ENCODE assay signal across 10 cellular contexts in the genomic region with DNA sequence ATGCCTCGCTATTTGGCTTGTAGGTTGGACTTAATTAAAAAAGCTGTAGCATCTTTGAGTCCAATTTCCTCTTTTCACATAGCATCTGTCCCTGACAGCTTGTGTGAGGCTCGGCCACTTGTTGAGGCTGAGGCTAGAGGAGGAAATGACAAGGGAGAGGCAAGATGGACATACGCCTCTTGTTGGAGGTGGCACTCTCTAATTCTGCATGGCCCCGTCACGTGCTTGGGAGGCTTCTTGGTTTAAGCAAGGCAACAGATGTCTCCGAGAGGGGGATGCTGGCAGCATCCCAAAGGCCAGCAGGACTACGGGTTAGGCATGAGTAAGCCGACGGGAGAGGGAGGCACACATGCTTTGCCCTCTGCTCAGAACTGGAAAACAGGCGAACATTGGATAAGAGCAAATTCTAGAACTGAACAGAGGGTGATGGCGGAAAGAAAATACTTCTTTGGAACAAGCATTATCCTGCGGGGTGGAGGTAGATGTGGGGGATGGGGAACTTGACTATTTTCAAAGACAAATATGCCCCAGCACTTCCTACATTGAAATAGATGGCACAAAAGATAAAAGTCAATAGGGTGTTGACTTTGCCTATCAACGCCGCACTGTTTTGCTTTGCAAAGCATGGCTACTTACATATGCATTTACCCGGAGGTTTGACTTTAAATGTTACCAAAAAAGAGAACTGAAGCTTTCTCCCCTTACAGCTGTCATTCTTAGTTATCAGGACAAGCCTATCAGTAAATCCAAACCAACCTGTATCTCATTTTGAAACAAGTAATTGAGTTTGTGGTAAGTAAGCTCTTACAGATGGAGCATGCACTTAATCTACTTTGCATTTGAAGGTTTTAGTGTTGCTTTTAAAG.
A peak's percentile ranks its signal among the peaks of the same experiment; 100 is the strongest.
DNase-seq lines count a peak whose midpoint lies in the region; ATAC-seq and TF ChIP-seq lines count a peak whose summit lies in the region.
"Had no signal": no experiment of that assay in that cellular context is flagged by ENCODE, and none has a peak within 500 bp of the region (broad histone marks: within the 10 kb centered on the region; RNA-seq: fewer than 3 reads in every experiment).

No MANE protein-coding gene starts in this region.

- no peaks in the 10 kb centered on the region for H3K27me3 ChIP-seq in liver (ENCODE audit: control insufficient read depth in 4 of 4, insufficient read depth in 4 of 4, low read length in 3 of 4)

- no peaks in the 10 kb centered on the region for H3K36me3 ChIP-seq in liver (ENCODE audit: control insufficient read depth in 4 of 4, insufficient read depth in 3 of 4, low read depth in 1 of 4, low read length in 3 of 4)

- WGBS in liver, result 63% methylated on average over 15 of the region's 15 CpGs

- no peak overlapping the region for H3K9ac ChIP-seq in liver (ENCODE audit: low read depth in 1 of 2, low read length in 2 of 2)

- H3K9me3 ChIP-seq in liver (ENCODE audit: control insufficient read depth in 4 of 4, low read length in 3 of 4), result no peaks in the 10 kb centered on the region

- TF ChIP-seq RAD21 in liver (IDR thresholded peaks at IDR 0.05), result no peak

- H3K36me3 Mint-ChIP-seq in activated CD4-positive, alpha-beta memory T cell treated with anti-CD3 and anti-CD28 coated beads for 36 hours, result no peaks in the 10 kb centered on the region
- H3K36me3 Mint-ChIP-seq: CD8-positive, alpha-beta T cell had no signal

- H3K4me1 ChIP-seq in liver (ENCODE audit: control insufficient read depth in 4 of 4, insufficient read depth in 4 of 4, low read length in 3 of 4), result peaks cover 7 to 60% (median 45%) of the 10 kb centered on the region in 4 donors

- no peak for TF ChIP-seq CTCF in liver (IDR thresholded peaks at IDR 0.05; ENCODE audit: low read depth, low read length, missing input control)

- intact Hi-C loops in activated CD4-positive, alpha-beta memory T cell treated with anti-CD3 and anti-CD28 coated beads for 36 hours (cut with micrococcal nuclease), result no loop called here

- CTCF ChIA-PET in activated CD4-positive, alpha-beta memory T cell treated with anti-CD3 and anti-CD28 coated beads for 36 hours (lab: Charles Lee), result interaction anchor here (0.5 to 1.4 kb wide), 2 partner anchors 17 to 1135 kb away, joined by 3 read pairs; no protein-coding TSS in a partner anchor

- ATAC-seq in GM19351 (IDR thresholded peaks at IDR 0.05; ENCODE audit: unreplicated experiment) (peak; percentile 73), HG03442 (IDR thresholded peaks at IDR 0.05; ENCODE audit: unreplicated experiment) (peak; percentile 65)
- ATAC-seq: CD8-positive, alpha-beta T cell had no signal

- peak overlapping the region in 1 of 2 donors; percentile 14 for H3K27ac ChIP-seq in liver (ENCODE audit: low read depth in 1 of 2, low read length in 2 of 2)

- H3K4me3 ChIP-seq in liver (ENCODE audit: low read depth in 1 of 3, low read length in 3 of 3), result no peak overlapping the region
- H3K4me3 ChIP-seq: lung had no signal

- H3K27me3 Mint-ChIP-seq in activated CD4-positive, alpha-beta memory T cell treated with anti-CD3 and anti-CD28 coated beads for 36 hours, result peaks cover 8% of the 10 kb centered on the region

- H3K9me3 Mint-ChIP-seq in activated CD4-positive, alpha-beta memory T cell treated with anti-CD3 and anti-CD28 coated beads for 36 hours, result no peaks in the 10 kb centered on the region
- H3K9me3 Mint-ChIP-seq: CD8-positive, alpha-beta T cell had no signal

- no peak overlapping the region for H3K27ac Mint-ChIP-seq in activated CD4-positive, alpha-beta memory T cell treated with anti-CD3 and anti-CD28 coated beads for 36 hours
- H3K27ac Mint-ChIP-seq: CD8-positive, alpha-beta T cell had no signal

- H3K4me3 Mint-ChIP-seq in activated CD4-positive, alpha-beta memory T cell treated with anti-CD3 and anti-CD28 coated beads for 36 hours, result no peak overlapping the region
- H3K4me3 Mint-ChIP-seq: CD8-positive, alpha-beta T cell had no signal

- POLR2A ChIA-PET in activated CD4-positive, alpha-beta memory T cell treated with anti-CD3 and anti-CD28 coated beads for 36 hours (lab: Charles Lee), result no interaction called here

- H3K4me1 Mint-ChIP-seq in activated CD4-positive, alpha-beta memory T cell treated with anti-CD3 and anti-CD28 coated beads for 36 hours (ENCODE audit: low read depth), result peaks cover 29% of the 10 kb centered on the region

- DNase-seq in AG08395 (ENCODE audit: low spot score) (peak; percentile 21), SK-N-DZ (ENCODE audit: low spot score) (peak; percentile 82), HPDE6-E6E7 (ENCODE audit: extremely low spot score) (no peak)
- no peak for DNase-seq in activated CD4-positive, alpha-beta memory T cell treated with anti-CD3 and anti-CD28 coated beads for 36 hours
- no peak for DNase-seq in stimulated activated naive CD4-positive, alpha-beta T cell (lab: John Stamatoyannopoulos, UW)

TF ChIP-seq in liver, 16 proteins besides CTCF, POLR2A, EP300 and RAD21:
- TF ChIP-seq, protein P1, sequence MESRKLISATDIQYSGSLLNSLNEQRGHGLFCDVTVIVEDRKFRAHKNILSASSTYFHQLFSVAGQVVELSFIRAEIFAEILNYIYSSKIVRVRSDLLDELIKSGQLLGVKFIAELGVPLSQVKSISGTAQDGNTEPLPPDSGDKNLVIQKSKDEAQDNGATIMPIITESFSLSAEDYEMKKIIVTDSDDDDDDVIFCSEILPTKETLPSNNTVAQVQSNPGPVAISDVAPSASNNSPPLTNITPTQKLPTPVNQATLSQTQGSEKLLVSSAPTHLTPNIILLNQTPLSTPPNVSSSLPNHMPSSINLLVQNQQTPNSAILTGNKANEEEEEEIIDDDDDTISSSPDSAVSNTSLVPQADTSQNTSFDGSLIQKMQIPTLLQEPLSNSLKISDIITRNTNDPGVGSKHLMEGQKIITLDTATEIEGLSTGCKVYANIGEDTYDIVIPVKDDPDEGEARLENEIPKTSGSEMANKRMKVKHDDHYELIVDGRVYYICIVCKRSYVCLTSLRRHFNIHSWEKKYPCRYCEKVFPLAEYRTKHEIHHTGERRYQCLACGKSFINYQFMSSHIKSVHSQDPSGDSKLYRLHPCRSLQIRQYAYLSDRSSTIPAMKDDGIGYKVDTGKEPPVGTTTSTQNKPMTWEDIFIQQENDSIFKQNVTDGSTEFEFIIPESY (IDR thresholded peaks at IDR 0.05), result no peak
- no peak for TF ChIP-seq JUND (IDR thresholded peaks at IDR 0.05)
- TF ChIP-seq EGR1 (IDR thresholded peaks at IDR 0.05; ENCODE audit: low read depth in 2 of 2), result no peak
- TF ChIP-seq, protein P2, sequence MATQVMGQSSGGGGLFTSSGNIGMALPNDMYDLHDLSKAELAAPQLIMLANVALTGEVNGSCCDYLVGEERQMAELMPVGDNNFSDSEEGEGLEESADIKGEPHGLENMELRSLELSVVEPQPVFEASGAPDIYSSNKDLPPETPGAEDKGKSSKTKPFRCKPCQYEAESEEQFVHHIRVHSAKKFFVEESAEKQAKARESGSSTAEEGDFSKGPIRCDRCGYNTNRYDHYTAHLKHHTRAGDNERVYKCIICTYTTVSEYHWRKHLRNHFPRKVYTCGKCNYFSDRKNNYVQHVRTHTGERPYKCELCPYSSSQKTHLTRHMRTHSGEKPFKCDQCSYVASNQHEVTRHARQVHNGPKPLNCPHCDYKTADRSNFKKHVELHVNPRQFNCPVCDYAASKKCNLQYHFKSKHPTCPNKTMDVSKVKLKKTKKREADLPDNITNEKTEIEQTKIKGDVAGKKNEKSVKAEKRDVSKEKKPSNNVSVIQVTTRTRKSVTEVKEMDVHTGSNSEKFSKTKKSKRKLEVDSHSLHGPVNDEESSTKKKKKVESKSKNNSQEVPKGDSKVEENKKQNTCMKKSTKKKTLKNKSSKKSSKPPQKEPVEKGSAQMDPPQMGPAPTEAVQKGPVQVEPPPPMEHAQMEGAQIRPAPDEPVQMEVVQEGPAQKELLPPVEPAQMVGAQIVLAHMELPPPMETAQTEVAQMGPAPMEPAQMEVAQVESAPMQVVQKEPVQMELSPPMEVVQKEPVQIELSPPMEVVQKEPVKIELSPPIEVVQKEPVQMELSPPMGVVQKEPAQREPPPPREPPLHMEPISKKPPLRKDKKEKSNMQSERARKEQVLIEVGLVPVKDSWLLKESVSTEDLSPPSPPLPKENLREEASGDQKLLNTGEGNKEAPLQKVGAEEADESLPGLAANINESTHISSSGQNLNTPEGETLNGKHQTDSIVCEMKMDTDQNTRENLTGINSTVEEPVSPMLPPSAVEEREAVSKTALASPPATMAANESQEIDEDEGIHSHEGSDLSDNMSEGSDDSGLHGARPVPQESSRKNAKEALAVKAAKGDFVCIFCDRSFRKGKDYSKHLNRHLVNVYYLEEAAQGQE (IDR thresholded peaks at IDR 0.05), result no peak
- no peak for TF ChIP-seq NR2F2 (IDR thresholded peaks at IDR 0.05)
- TF ChIP-seq FOXA2 (IDR thresholded peaks at IDR 0.05), result peak; percentile 38
- peak in 1 of 2 donors; percentile 11 for TF ChIP-seq HNF4A (conservative IDR thresholded peaks at IDR 0.05)
- TF ChIP-seq, protein P3, sequence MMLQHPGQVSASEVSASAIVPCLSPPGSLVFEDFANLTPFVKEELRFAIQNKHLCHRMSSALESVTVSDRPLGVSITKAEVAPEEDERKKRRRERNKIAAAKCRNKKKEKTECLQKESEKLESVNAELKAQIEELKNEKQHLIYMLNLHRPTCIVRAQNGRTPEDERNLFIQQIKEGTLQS (IDR thresholded peaks at IDR 0.05), result no peak
TF ChIP-seq in liver: peak in this region for 2.

Comparison
In these comparisons a context has a peak if more than half of its experiments do, and no peak if none do; other contexts are left out.
1. DNase-seq: peak in AG08395 (single experiment) and SK-N-DZ (single experiment); none in activated CD4-positive, alpha-beta memory T cell treated with anti-CD3 and anti-CD28 coated beads for 36 hours (single experiment), HPDE6-E6E7 (single experiment) and stimulated activated naive CD4-positive, alpha-beta T cell (0 of 6).